25 cellular contexts compared by ENCODE assay signal in genomic region chr17:4440021-4440420, GRCh38. TPM values are rescaled to one million over a fixed set of nuclear protein-coding genes. Genes with fewer than 3 reads are reported as not detected.
"Had no signal": no experiment of that assay in that cellular context is flagged by ENCODE, and none has a peak within 500 bp of the region (broad histone marks: within the 10 kb centered on the region; RNA-seq: fewer than 3 reads in every experiment).

No MANE protein-coding gene starts in this region.

- H3K4me3 Mint-ChIP-seq: activated T-cell treated with anti-CD3 and anti-CD28 coated beads, Interleukin-2, amount 50 U/mL, for 72 hours; nephron progenitor cell had no signal

- H3K36me3 Mint-ChIP-seq: activated naive CD4-positive, alpha-beta T cell treated with anti-CD3 and anti-CD28 coated beads, Interleukin-2, amount 50 U/mL, for 72 hours had no signal

- DNase-seq: activated CD4-positive, alpha-beta T cell treated with anti-CD3 and anti-CD28 coated beads for 4 hours; activated CD4-positive, alpha-beta T cell treated with anti-CD3 and anti-CD28 coated beads, Interleukin-2, amount 50 U/mL, for 4 hours; activated naive CD4-positive, alpha-beta T cell; activated T-cell treated with anti-CD3 and anti-CD28 coated beads for 4 hours; activated T-cell treated with anti-CD3 and anti-CD28 coated beads, Interleukin-2, amount 50 U/mL, for 72 hours; anterior cingulate cortex; effector CD8-positive, alpha-beta T cell; gastrocnemius medialis; left cardiac atrium; left ventricle myocardium superior; mucosa of descending colon; nephron progenitor cell; retina; stimulated activated CD4-positive, alpha-beta T cell treated with anti-CD3 and anti-CD28 coated beads, Interleukin-1b, Interleukin-23, amount 100 ng/mL, for 48 hours; stimulated activated naive CD4-positive, alpha-beta T cell treated with Interleukin-2 at 50 U/mL for 16 hours had no signal

- H3K4me3 ChIP-seq: gastrocnemius medialis, hepatocyte, mucosa of descending colon, pancreas, prostate gland, smooth muscle cell, tibial nerve had no signal

- H3K4me1 ChIP-seq: gastrocnemius medialis, prostate gland had no signal

- H3K4me1 Mint-ChIP-seq: nephron progenitor cell had no signal

- ATAC-seq: activated naive CD4-positive, alpha-beta T cell treated with anti-CD3 and anti-CD28 coated beads, Interleukin-2, amount 50 U/mL, for 72 hours; activated T-cell treated with anti-CD3 and anti-CD28 coated beads, Interleukin-2, amount 50 U/mL, for 72 hours; gastrocnemius medialis; mucosa of descending colon had no signal

- H3K27ac ChIP-seq: gastrocnemius medialis, hepatocyte, pancreas, prostate gland, tibial nerve had no signal

- H3K27me3 ChIP-seq: gastrocnemius medialis, hepatocyte, pancreas, tibial nerve had no signal

- H3K27ac Mint-ChIP-seq: activated naive CD4-positive, alpha-beta T cell treated with anti-CD3 and anti-CD28 coated beads, Interleukin-2, amount 50 U/mL, for 72 hours; activated T-cell treated with anti-CD3 and anti-CD28 coated beads, Interleukin-2, amount 50 U/mL, for 72 hours had no signal

- H3K9me3 ChIP-seq: gastrocnemius medialis, mucosa of descending colon, pancreas, prostate gland, tibial nerve had no signal

- H3K9me3 Mint-ChIP-seq: activated naive CD4-positive, alpha-beta T cell treated with anti-CD3 and anti-CD28 coated beads, Interleukin-2, amount 50 U/mL, for 72 hours; activated T-cell treated with anti-CD3 and anti-CD28 coated beads, Interleukin-2, amount 50 U/mL, for 72 hours; nephron progenitor cell had no signal

RNA-seq across cellular contexts. Expression of gene SPNS3, which starts 6.3 kb away (rescaled TPM):
- total RNA-seq: bronchial epithelial cell, gastrocnemius medialis, mesenteric fat pad, myocyte, smooth muscle cell had no signal
- polyA plus RNA-seq: keratinocyte, smooth muscle cell had no signal
